In the genomic region with DNA sequence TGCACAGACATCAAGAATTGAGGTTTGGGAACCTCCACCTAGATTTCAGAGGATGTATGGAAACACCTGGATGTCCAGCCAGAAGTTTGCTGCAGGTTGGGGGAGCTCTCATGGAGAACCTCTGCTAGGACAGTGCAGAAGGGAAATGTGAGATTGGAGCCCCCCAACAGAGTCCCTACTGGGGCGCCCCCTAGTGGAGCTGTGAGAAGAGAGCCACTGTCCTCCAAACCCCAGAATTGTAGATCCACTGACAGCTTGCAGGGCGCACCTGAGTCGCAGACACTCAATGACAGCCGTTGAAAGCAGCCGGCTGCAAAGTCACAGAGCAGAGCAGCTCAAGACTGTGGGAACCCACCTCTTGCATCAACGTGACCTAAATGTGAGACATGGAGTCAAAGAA, we compare ENCODE assay signal across 1 cellular context.
TF ChIP-seq lines count a peak whose summit lies in the region.

No MANE protein-coding gene starts in this region.

TF ChIP-seq in GM23338, 12 proteins besides CTCF, POLR2A, EP300 and RAD21 (continued from another document):
- TF ChIP-seq ZNF462 (CRISPR knock-in tag; IDR thresholded peaks at IDR 0.05) (no peak), CREB1 (CRISPR knock-in tag; IDR thresholded peaks at IDR 0.05; ENCODE audit: low read depth) (no peak), JUNB (IDR thresholded peaks at IDR 0.05; ENCODE audit: unreplicated experiment) (no peak), REST (IDR thresholded peaks at IDR 0.05; ENCODE audit: unreplicated experiment) (no peak), EZH2 (IDR thresholded peaks at IDR 0.05; ENCODE audit: low read depth, unreplicated experiment) (no peak), POLR2AphosphoS5 (IDR thresholded peaks at IDR 0.05; ENCODE audit: low read depth) (no peak), ZNF331 (CRISPR knock-in tag; IDR thresholded peaks at IDR 0.05; ENCODE audit: low read depth) (no peak), NANOG (IDR thresholded peaks at IDR 0.05; ENCODE audit: borderline replicate concordance) (no peak)
